ENCODE assay signal across 20 cellular contexts in genomic region chr2:228917195-228917594, GRCh38.
DNase-seq lines count a peak whose midpoint lies in the region; ATAC-seq and TF ChIP-seq lines count a peak whose summit lies in the region.
"Had no signal": no experiment of that assay in that cellular context is flagged by ENCODE, and none has a peak within 500 bp of the region (broad histone marks: within the 10 kb centered on the region; RNA-seq: fewer than 3 reads in every experiment).

No MANE protein-coding gene starts in this region.

- H3K27me3 ChIP-seq in brain microvascular endothelial cell (replicated peaks): no peaks in the 10 kb centered on the region
- H3K27me3 ChIP-seq in right cardiac atrium (ENCODE audit: control insufficient read depth, insufficient read depth): no peaks in the 10 kb centered on the region
- H3K27me3 ChIP-seq in ascending aorta: no peaks in the 10 kb centered on the region
- H3K27me3 ChIP-seq: body of pancreas had no signal

- H3K9me3 ChIP-seq in right cardiac atrium (ENCODE audit: control insufficient read depth, low read length) (no peaks in the 10 kb centered on the region), ascending aorta (no peaks in the 10 kb centered on the region)
- H3K9me3 ChIP-seq: body of pancreas had no signal

- no peaks in the 10 kb centered on the region for H3K36me3 ChIP-seq in brain microvascular endothelial cell (replicated peaks)
- H3K36me3 ChIP-seq in ascending aorta: no peaks in the 10 kb centered on the region

- H3K4me1 ChIP-seq in right cardiac atrium (ENCODE audit: control insufficient read depth, insufficient read depth, low read length) (no peaks in the 10 kb centered on the region), ascending aorta (no peaks in the 10 kb centered on the region)
- H3K4me1 ChIP-seq: body of pancreas had no signal

- 41% methylated on average over 2 of the region's 2 CpGs for WGBS in right cardiac atrium

- H3K4me3 ChIP-seq in brain microvascular endothelial cell (ENCODE audit: low read depth, low read length) (no peak overlapping the region), right cardiac atrium (ENCODE audit: low read length) (no peak overlapping the region), ascending aorta (no peak overlapping the region)
- H3K4me3 ChIP-seq: body of pancreas, SK-N-MC had no signal

- TF ChIP-seq CTCF in brain microvascular endothelial cell (IDR thresholded peaks at IDR 0.05; ENCODE audit: low read depth, low read length, missing control alignments): no peak
- no peak for TF ChIP-seq CTCF in ascending aorta (IDR thresholded peaks at IDR 0.05)

- peak; percentile 46 for ATAC-seq in Right ventricle myocardium inferior
- ATAC-seq in right cardiac atrium: peak; percentile 51 to 72
- no peak for ATAC-seq in GM21526 (IDR thresholded peaks at IDR 0.05; ENCODE audit: low FRiP score, unreplicated experiment)
- ATAC-seq: body of pancreas, Panc1 had no signal

- DNase-seq in Right ventricle myocardium inferior (ENCODE audit: missing footprints) (no peak), cardiac septum (ENCODE audit: low spot score) (no peak), brain microvascular endothelial cell (peak; percentile 59), right cardiac atrium (no peak), NOMO-1 (lab: John Stamatoyannopoulos, UW; ENCODE audit: unreplicated experiment in 2 of 2) (no peak), ascending aorta (ENCODE audit: low spot score in 2 of 2) (no peak), NAMALWA (ENCODE audit: low spot score) (no peak)
- DNase-seq: 8988T; activated CD4-positive, alpha-beta T cell treated with anti-CD3 and anti-CD28 coated beads, Interleukin-2, amount 10 ng/mL, durations not matched to agents 7 days and 5 days; activated naive CD4-positive, alpha-beta T cell treated with Interleukin-2 at 50 U/mL for 16 hours; body of pancreas; head of caudate nucleus; islet precursor cell; NCI-H1417 treated with DMSO at 0.1 percent for 48 hours; NCI-H748 treated with DMSO at 0.1 percent for 48 hours; posterior cingulate gyrus; stimulated activated CD4-positive, alpha-beta T cell treated with anti-CD3 and anti-CD28 coated beads, Interleukin-4, amount 100 ng/mL, for 4 hours had no signal

- H3K27ac ChIP-seq in brain microvascular endothelial cell: no peak overlapping the region
- no peak overlapping the region for H3K27ac ChIP-seq in right cardiac atrium (ENCODE audit: low read length)
- H3K27ac ChIP-seq in ascending aorta: no peak overlapping the region
- H3K27ac ChIP-seq: body of pancreas, SK-N-MC had no signal

- in situ Hi-C loops in brain microvascular endothelial cell (cut with HindIII; ENCODE audit: low pct_ligation_motif_present, low sequenced_read_pairs): no loop called here

- intact Hi-C loops in Right ventricle myocardium inferior (cut with DNase I) (no loop called here), cardiac septum (cut with DNase I) (no loop called here), right cardiac atrium (cut with DNase I) (no loop called here), ascending aorta (cut with DNase I) (no loop called here)
